ENCODE assay signal across 8 cellular contexts in genomic region chr14:21069388-21070082, GRCh38. TPM values are rescaled to one million over a fixed set of nuclear protein-coding genes. Genes with fewer than 3 reads are reported as not detected.
A peak's percentile ranks its signal among the peaks of the same experiment; 100 is the strongest.
DNase-seq lines count a peak whose midpoint lies in the region; TF ChIP-seq lines count a peak whose summit lies in the region.

No MANE protein-coding gene starts in this region.

- 4% methylated on average over 28 to 31 of the region's 40 CpGs for WGBS in lower leg skin, 2 donors

- intact Hi-C loops in lower leg skin (cut with DNase I; ENCODE audit: low total_unique reads) = no loop called here

- H3K27ac ChIP-seq in coronary artery = peak overlapping the region; percentile 93 to 97
- H3K27ac ChIP-seq in substantia nigra (ENCODE audit: low read depth, low read length, poor library complexity, severe bottlenecking) = peak overlapping the region; percentile 95

- peak; percentile 47 for DNase-seq in NCI-H82 (lab: John Stamatoyannopoulos, UW)
- DNase-seq in NCI-H82 treated with DMSO at 0.1 percent for 48 hours (lab: John Stamatoyannopoulos, UW; ENCODE audit: unreplicated experiment) = no peak
- DNase-seq in RKO (ENCODE audit: low spot score) = peak; percentile 9
- DNase-seq in coronary artery (ENCODE audit: low spot score) = no peak
- peak in 1 of 2 donors; percentile 89 for DNase-seq in lower leg skin (ENCODE audit: low spot score in 2 of 2)
- peak in 44 of 49 donors; percentile 26 to 83 (median 62) for DNase-seq in substantia nigra (lab: John Stamatoyannopoulos, UW)
- DNase-seq in GF-D8 (lab: John Stamatoyannopoulos, UW) = no peak
- DNase-seq in mucosa of gallbladder (ENCODE audit: low spot score) = no peak

- no peak for TF ChIP-seq CTCF in coronary artery (IDR thresholded peaks at IDR 0.05)
- no peak for TF ChIP-seq CTCF in lower leg skin (IDR thresholded peaks at IDR 0.05)

- no peak for TF ChIP-seq POLR2A in lower leg skin (IDR thresholded peaks at IDR 0.05)

- H3K4me3 ChIP-seq in coronary artery = peak overlapping the region; percentile 80
- H3K4me3 ChIP-seq in lower leg skin (ENCODE audit: low read depth, poor library complexity, severe bottlenecking) = peak overlapping the region; percentile 55

RNA-seq across cellular contexts. Expression of gene ARHGEF40, which starts 0.6 kb away (rescaled TPM):
- total RNA-seq in lower leg skin (10 to 100 TPM in 3 of 4 donors, 1 to 10 TPM in 1; 7.5 to 21.2 (median 14.4) TPM), mucosa of gallbladder (124 TPM)

RNA-seq across cellular contexts. Expression of gene RNASE8, which starts 11.9 kb away (rescaled TPM):
- total RNA-seq in lower leg skin (not detected), mucosa of gallbladder (not detected)

RNA-seq across cellular contexts. Expression of gene RNASE7, which starts 27.4 kb away (rescaled TPM):
- total RNA-seq in lower leg skin (10 to 100 TPM; 34.1 to 83.3 (median 47.8) TPM), mucosa of gallbladder (22.1 TPM)

RNA-seq across cellular contexts. Expression of gene ZNF219, which starts 28.9 kb away (rescaled TPM):
- total RNA-seq in lower leg skin (10 to 100 TPM; 56.9 to 89.9 (median 82.2) TPM), mucosa of gallbladder (57.5 TPM)

RNA-seq across cellular contexts. Expression of gene TMEM253, which starts 31.3 kb away (rescaled TPM):
- total RNA-seq in lower leg skin (1 to 10 TPM in 1 of 4 donors, under 1 TPM in 1, not detected in 2; 0.39 to 1.0 TPM), mucosa of gallbladder (4.3 TPM)

Comparison
In these comparisons a context has a peak if more than half of its experiments do, and no peak if none do; other contexts are left out.
1. DNase-seq: peak in NCI-H82 (single experiment), RKO (single experiment) and substantia nigra (44 of 49); none in NCI-H82 treated with DMSO at 0.1 percent for 48 hours (single experiment), coronary artery (single experiment), GF-D8 (single experiment) and mucosa of gallbladder (single experiment).